ENCODE assay signal across 28 cellular contexts in genomic region chr13:113096052-113096744, GRCh38. TPM values are rescaled to one million over a fixed set of nuclear protein-coding genes. Genes with fewer than 3 reads are reported as not detected.
DNase-seq lines count a peak whose midpoint lies in the region; ATAC-seq, FAIRE-seq and TF ChIP-seq lines count a peak whose summit lies in the region.
"Had no signal": no experiment of that assay in that cellular context is flagged by ENCODE, and none has a peak within 500 bp of the region (broad histone marks: within the 10 kb centered on the region; RNA-seq: fewer than 3 reads in every experiment).

No MANE protein-coding gene starts in this region.

- H3K4me2 ChIP-seq in HepG2 (ENCODE audit: low read depth, low read length): no peak overlapping the region
- H3K4me2 ChIP-seq: A549; BLaER1 treated with 17β-estradiol and CSF1 and Interleukin-3, amounts not matched to agents 10 nM and 100 nM had no signal

- TF ChIP-seq POLR2A in HepG2 (IDR thresholded peaks at IDR 0.05; ENCODE audit: insufficient read depth in 1 of 2, low read depth in 2 of 2, low read length in 2 of 2): no peak

- H3K4me1 ChIP-seq in NT2/D1 (ENCODE audit: insufficient read depth, insufficient read length): no peaks in the 10 kb centered on the region
- no peaks in the 10 kb centered on the region for H3K4me1 ChIP-seq in HepG2 (ENCODE audit: insufficient read depth, low read length)
- H3K4me1 ChIP-seq: A549; BLaER1 treated with 17β-estradiol and CSF1 and Interleukin-3, amounts not matched to agents 10 nM and 100 nM had no signal

- H3K4me3 Mint-ChIP-seq in stimulated activated naive CD8-positive, alpha-beta T cell treated with anti-CD3 and anti-CD28 coated beads, Interleukin-15, amount 100 ng/mL, for 72 hours: no peak overlapping the region
- H3K4me3 Mint-ChIP-seq: CD4-positive, alpha-beta memory T cell had no signal

- H3K27me3 Mint-ChIP-seq in stimulated activated naive CD8-positive, alpha-beta T cell treated with anti-CD3 and anti-CD28 coated beads, Interleukin-15, amount 100 ng/mL, for 72 hours: no peaks in the 10 kb centered on the region
- H3K27me3 Mint-ChIP-seq: CD4-positive, alpha-beta memory T cell had no signal

- 95% methylated on average over 42 of the region's 61 CpGs for WGBS in HepG2 (ENCODE audit: low lambda C conversion rate)

- CTCF ChIA-PET in HepG2 (lab: Yijun Ruan, JAX; ENCODE audit: low intra/inter-chr PET ratio, low total read pairs): no interaction called here

- peak overlapping the region in 1 of 2 donors; percentile 48 for H3K27ac Mint-ChIP-seq in stimulated activated naive CD8-positive, alpha-beta T cell treated with anti-CD3 and anti-CD28 coated beads, Interleukin-15, amount 100 ng/mL, for 72 hours
- H3K27ac Mint-ChIP-seq: CD4-positive, alpha-beta memory T cell had no signal

- no peaks in the 10 kb centered on the region for H3K36me3 ChIP-seq in NT2/D1 (ENCODE audit: insufficient read depth, insufficient read length, low read length)
- no peaks in the 10 kb centered on the region for H3K36me3 ChIP-seq in HepG2 (replicated peaks in 1 of 2; ENCODE audit: control insufficient read depth in 1 of 2, insufficient read depth in 2 of 2, low read length in 2 of 2)
- H3K36me3 ChIP-seq: BLaER1 treated with 17β-estradiol and CSF1 and Interleukin-3, amounts not matched to agents 10 nM and 100 nM had no signal

- no peak for TF ChIP-seq EP300 in HepG2 (IDR thresholded peaks at IDR 0.05; ENCODE audit: low read depth in 2 of 2, low read length in 2 of 2)
- TF ChIP-seq EP300 in HepG2 (CRISPR knock-in tag; IDR thresholded peaks at IDR 0.05; ENCODE audit: borderline replicate concordance): no peak

- no peak overlapping the region for H3K27ac ChIP-seq in HepG2 (ENCODE audit: extremely low read length, insufficient read depth, low read length)
- H3K27ac ChIP-seq: A549; BLaER1 treated with 17β-estradiol and CSF1 and Interleukin-3, amounts not matched to agents 10 nM and 100 nM had no signal

- TF ChIP-seq RAD21 in HepG2 (CRISPR knock-in tag; IDR thresholded peaks at IDR 0.05): no peak

- H3K9ac ChIP-seq in NT2/D1 (ENCODE audit: insufficient read length, low read depth): peak overlapping the region; percentile 32
- no peak overlapping the region for H3K9ac ChIP-seq in HepG2 (ENCODE audit: insufficient read depth, low read depth, low read length)
- H3K9ac ChIP-seq: BLaER1 treated with 17β-estradiol and CSF1 and Interleukin-3, amounts not matched to agents 10 nM and 100 nM had no signal

- POLR2A ChIA-PET in HepG2 (lab: Yijun Ruan, JAX): interaction anchor here (1.5 kb wide), 1 partner anchor 9 kb away, joined by 4 read pairs; the partner anchor contains the start of gene F7

- no peak overlapping the region for H2AFZ ChIP-seq in HepG2 (ENCODE audit: low read length)

- H3K79me2 ChIP-seq in HepG2 (ENCODE audit: insufficient read depth, low read length): no peaks in the 10 kb centered on the region

- no peaks in the 10 kb centered on the region for H3K27me3 ChIP-seq in NT2/D1 (ENCODE audit: insufficient read depth, insufficient read length)
- H3K27me3 ChIP-seq in HepG2 (ENCODE audit: control insufficient read depth in 1 of 2, insufficient read depth in 2 of 2, low read length in 2 of 2): no peaks in the 10 kb centered on the region

- H3K9me3 ChIP-seq in NT2/D1 (ENCODE audit: insufficient read depth, low read length): no peaks in the 10 kb centered on the region
- H3K9me3 ChIP-seq in HepG2 (ENCODE audit: low read length): no peaks in the 10 kb centered on the region
- H3K9me3 ChIP-seq: A549; BLaER1 treated with 17β-estradiol and CSF1 and Interleukin-3, amounts not matched to agents 10 nM and 100 nM had no signal

- no peaks in the 10 kb centered on the region for H3K4me1 Mint-ChIP-seq in stimulated activated naive CD8-positive, alpha-beta T cell treated with anti-CD3 and anti-CD28 coated beads, Interleukin-15, amount 100 ng/mL, for 72 hours
- H3K4me1 Mint-ChIP-seq: CD4-positive, alpha-beta memory T cell had no signal

- no peak for TF ChIP-seq CTCF in HepG2 (CRISPR knock-in tag; IDR thresholded peaks at IDR 0.05)

- no TSS peak for BruUV-seq in HepG2 (replicated peaks; lab: Mats Ljungman, UMichigan)

- no peak overlapping the region for H3K4me3 ChIP-seq in NT2/D1 (ENCODE audit: insufficient read length, low read depth)
- no peak overlapping the region for H3K4me3 ChIP-seq in HepG2 (replicated peaks in 1 of 3; ENCODE audit: insufficient read depth in 1 of 3, low read depth in 2 of 3, low read length in 3 of 3)
- H3K4me3 ChIP-seq: A549; BLaER1 treated with 17β-estradiol and CSF1 and Interleukin-3, amounts not matched to agents 10 nM and 100 nM; GM12878; K562 had no signal

- no peaks in the 10 kb centered on the region for H3K9me3 Mint-ChIP-seq in stimulated activated naive CD8-positive, alpha-beta T cell treated with anti-CD3 and anti-CD28 coated beads, Interleukin-15, amount 100 ng/mL, for 72 hours
- H3K9me3 Mint-ChIP-seq: CD4-positive, alpha-beta memory T cell had no signal

- peak; percentile 5 for ATAC-seq in HepG2
- peak; percentile 38 for ATAC-seq in stimulated activated naive CD8-positive, alpha-beta T cell treated with anti-CD3 and anti-CD28 coated beads, Interleukin-15, amount 100 ng/mL, for 72 hours
- ATAC-seq in HG03342 (IDR thresholded peaks at IDR 0.05; ENCODE audit: unreplicated experiment): no peak
- ATAC-seq: A549, GM12878, K562 had no signal

- DNase-seq in ELF-1 (ENCODE audit: low read depth, low spot score) (peak; percentile 66), NT2/D1 (ENCODE audit: low read depth, low spot score) (no peak), HepG2 (ENCODE audit: low spot score) (no peak), NOMO-1 (lab: John Stamatoyannopoulos, UW; ENCODE audit: unreplicated experiment in 2 of 2) (no peak), HT-29 (ENCODE audit: low spot score) (no peak)
- no peak for DNase-seq in stimulated activated naive CD8-positive, alpha-beta T cell treated with anti-CD3 and anti-CD28 coated beads, Interleukin-15, amount 100 ng/mL, for 72 hours
- DNase-seq: AML-193; CD4-positive, alpha-beta memory T cell; COR-L47; GDM1; Kasumi-1; MV-4-11; NCI-H1105; NCI-H1436 treated with DMSO at 0.1 percent for 48 hours; NCI-H2029; NCI-H446; NCI-H524 treated with DMSO at 0.1 percent for 48 hours; NCI-H774; RPMI8226; SHP77 treated with DMSO at 0.1 percent for 48 hours had no signal

- no peaks in the 10 kb centered on the region for H4K20me1 ChIP-seq in HepG2 (ENCODE audit: insufficient read depth, low read length)

- in situ Hi-C loops in HepG2 (cut with HindIII; ENCODE audit: extremely low pct_ligation_motif_present, low pct_unique_long_range_greater_than_20kb): no loop called here

- FAIRE-seq in HepG2 (lab: Jason Lieb, UNC): no peak
- FAIRE-seq: A549, GM12878, K562 had no signal

- intact Hi-C loops in HepG2 (cut with micrococcal nuclease; ENCODE audit: unreplicated experiment): no loop called here

RNA-seq across cellular contexts. Expression of gene F7, which starts 9.4 kb away (rescaled TPM):
- total RNA-seq in HepG2 (2016; rRNA removed; fragmentation: Illumina TruSeq; extraction: Trizol): 7.2 and 12.6 TPM in 2 replicates
- 0.61 and 0.71 TPM in 2 replicates for total RNA-seq in HepG2 (2016; cell fraction: cytosol; rRNA removed; fragmentation: Illumina TruSeq; extraction: Trizol; ENCODE audit: low read depth)
- 6.7 and 12.9 TPM in 2 replicates for total RNA-seq in HepG2 (2016; cell fraction: insoluble cytoplasmic fraction; rRNA removed; fragmentation: Illumina TruSeq; extraction: Trizol)
- 1.9 and 2.2 TPM in 2 replicates for total RNA-seq in HepG2 (2016; cell fraction: membrane; rRNA removed; fragmentation: Illumina TruSeq; extraction: Trizol)
- 10.3 and 10.6 TPM in 2 replicates for total RNA-seq in HepG2 (2016; cell fraction: nucleus; rRNA removed; fragmentation: Illumina TruSeq; extraction: Trizol)
- polyA plus RNA-seq in HepG2 (2011; rRNA removed): 26.5 and 39.9 TPM in 2 replicates
- polyA plus RNA-seq in HepG2 (2011; cell fraction: cytosol; rRNA removed): 21.7 and 26.2 TPM in 2 replicates
- polyA plus RNA-seq in HepG2 (2011; cell fraction: nucleus; rRNA removed): 105 and 121 TPM in 2 replicates
- polyA plus RNA-seq in HepG2 (2012): 45.9 and 52.4 TPM in 2 replicates
- 0.51 and 0.52 TPM in 2 replicates for polyA plus RNA-seq in HepG2 (2016; cell fraction: cytosol; fragmentation: Illumina TruSeq; extraction: Trizol; ENCODE audit: low read depth)
- polyA plus RNA-seq in HepG2 (2016; cell fraction: insoluble cytoplasmic fraction; fragmentation: Illumina TruSeq; extraction: Trizol; ENCODE audit: low read depth): 7.0 and 7.3 TPM in 2 replicates
- polyA plus RNA-seq in HepG2 (2016; cell fraction: membrane; fragmentation: Illumina TruSeq; extraction: Trizol; ENCODE audit: low read depth): 1.1 and 1.6 TPM in 2 replicates
- polyA plus RNA-seq in HepG2 (2016; cell fraction: nucleus; fragmentation: Illumina TruSeq; extraction: Trizol; ENCODE audit: insufficient read depth, low read depth): 23.6 and 26.7 TPM in 2 replicates
- polyA minus RNA-seq in HepG2 (2011; rRNA and poly(A)+ RNA removed; ENCODE audit: low replicate concordance): 43.0 TPM in 1 of 2 replicates, not detected in the other
- 8.7 and 12.9 TPM in 2 replicates for polyA minus RNA-seq in HepG2 (2011; cell fraction: cytosol; rRNA and poly(A)+ RNA removed)
- polyA minus RNA-seq in HepG2 (2011; cell fraction: nucleus; rRNA and poly(A)+ RNA removed): 14.7 and 15.7 TPM in 2 replicates
- total RNA-seq in HT-29 (2014; rRNA removed; shearing (Covaris generic)): not detected in 2 replicates
- total RNA-seq: CD4-positive, alpha-beta memory T cell; GM12878; H4; K562; M059J had no signal
- polyA plus RNA-seq: CD4-positive, alpha-beta memory T cell; GM12878; K562 had no signal

RNA-seq across cellular contexts. Expression of gene F10, which starts 26.4 kb away (rescaled TPM):
- 19.9 and 58.4 TPM in 2 replicates for total RNA-seq in HepG2 (2016; rRNA removed; fragmentation: Illumina TruSeq; extraction: Trizol)
- 11.2 and 12.3 TPM in 2 replicates for total RNA-seq in HepG2 (2016; cell fraction: cytosol; rRNA removed; fragmentation: Illumina TruSeq; extraction: Trizol; ENCODE audit: low read depth)
- 18.9 and 61.6 TPM in 2 replicates for total RNA-seq in HepG2 (2016; cell fraction: insoluble cytoplasmic fraction; rRNA removed; fragmentation: Illumina TruSeq; extraction: Trizol)
- total RNA-seq in HepG2 (2016; cell fraction: membrane; rRNA removed; fragmentation: Illumina TruSeq; extraction: Trizol): 12.7 and 13.1 TPM in 2 replicates
- total RNA-seq in HepG2 (2016; cell fraction: nucleus; rRNA removed; fragmentation: Illumina TruSeq; extraction: Trizol): 43.8 and 53.5 TPM in 2 replicates
- 237 and 317 TPM in 2 replicates for polyA plus RNA-seq in HepG2 (2011; rRNA removed)
- polyA plus RNA-seq in HepG2 (2011; cell fraction: cytosol; rRNA removed): 277 and 280 TPM in 2 replicates
- polyA plus RNA-seq in HepG2 (2011; cell fraction: nucleus; rRNA removed): 231 and 240 TPM in 2 replicates
- 150 and 219 TPM in 2 replicates for polyA plus RNA-seq in HepG2 (2012)
- polyA plus RNA-seq in HepG2 (2016; cell fraction: cytosol; fragmentation: Illumina TruSeq; extraction: Trizol; ENCODE audit: low read depth): 11.6 and 13.0 TPM in 2 replicates
- polyA plus RNA-seq in HepG2 (2016; cell fraction: insoluble cytoplasmic fraction; fragmentation: Illumina TruSeq; extraction: Trizol; ENCODE audit: low read depth): 18.4 and 19.4 TPM in 2 replicates
- 10.3 and 10.6 TPM in 2 replicates for polyA plus RNA-seq in HepG2 (2016; cell fraction: membrane; fragmentation: Illumina TruSeq; extraction: Trizol; ENCODE audit: low read depth)
- 82.4 and 83.6 TPM in 2 replicates for polyA plus RNA-seq in HepG2 (2016; cell fraction: nucleus; fragmentation: Illumina TruSeq; extraction: Trizol; ENCODE audit: insufficient read depth, low read depth)
- polyA minus RNA-seq in HepG2 (2011; rRNA and poly(A)+ RNA removed; ENCODE audit: low replicate concordance): 117 TPM in 1 of 2 replicates, not detected in the other
- 61.5 and 79.5 TPM in 2 replicates for polyA minus RNA-seq in HepG2 (2011; cell fraction: cytosol; rRNA and poly(A)+ RNA removed)
- polyA minus RNA-seq in HepG2 (2011; cell fraction: nucleus; rRNA and poly(A)+ RNA removed): 44.3 and 53.6 TPM in 2 replicates
- 0.05 TPM in 1 of 2 replicates, not detected in the other for total RNA-seq in HT-29 (2014; rRNA removed; shearing (Covaris generic))
- total RNA-seq: CD4-positive, alpha-beta memory T cell; GM12878; H4; HT1080 had no signal
- polyA plus RNA-seq: CD4-positive, alpha-beta memory T cell; GM12878 had no signal

Comparison
In these comparisons a context has a peak if more than half of its experiments do, and no peak if none do; other contexts are left out.
1. RNA of gene F10, which starts 26.4 kb away (total RNA-seq): 11.2 to 61.6 TPM in HepG2; 0.05 TPM in HT-29; every median in the first group is over 10 times any median in the second.